ENCODE assay signal across 24 cellular contexts in genomic region chr18:6672909-6673308, GRCh38. TPM values are rescaled to one million over a fixed set of nuclear protein-coding genes. Genes with fewer than 3 reads are reported as not detected.
"Had no signal": no experiment of that assay in that cellular context is flagged by ENCODE, and none has a peak within 500 bp of the region (broad histone marks: within the 10 kb centered on the region; RNA-seq: fewer than 3 reads in every experiment).

No MANE protein-coding gene starts in this region.

- FAIRE-seq: frontal cortex had no signal

- H3K27ac ChIP-seq: dorsolateral prefrontal cortex, heart left ventricle, left lung, lower lobe of right lung, neural progenitor cell, ovary, right atrium auricular region, sigmoid colon, skin epidermis, testis, tibial nerve had no signal

- DNase-seq: central memory CD4-positive, alpha-beta T cell; cortex of kidney; dorsolateral prefrontal cortex; effector CD8-positive, alpha-beta T cell; heart left ventricle; hypothalamus; islet precursor cell; left lung; lower lobe of right lung; naive thymus-derived CD4-positive, alpha-beta T cell; nucleus accumbens; ovary; sigmoid colon; stimulated activated CD4-positive, alpha-beta T cell treated with anti-CD3 and anti-CD28 coated beads, Interleukin-12 subunit alpha, Interleukin-12 subunit beta, amount 100 ng/mL, for 4 hours; stimulated activated CD4-positive, alpha-beta T cell treated with anti-CD3 and anti-CD28 coated beads, Interleukin-2, amount 100 ng/mL, for 48 hours; stimulated activated CD8-positive, alpha-beta memory T cell treated with anti-CD3 and anti-CD28 coated beads, Interleukin-4, amount 100 ng/mL, for 48 hours; stimulated activated naive CD8-positive, alpha-beta T cell treated with anti-CD3 and anti-CD28 coated beads, Interleukin-15, Interleukin-2, amounts not matched to agents 100 U/mL and 50 U/mL, for 24 hours; testis had no signal

- H3K4me2 ChIP-seq: neural progenitor cell had no signal

- H3K9ac ChIP-seq: neural progenitor cell had no signal

- H3K36me3 ChIP-seq: heart left ventricle, left lung, lower lobe of right lung, neural progenitor cell, ovary, right atrium auricular region, sigmoid colon, tibial nerve had no signal

- H3K4me1 ChIP-seq: heart left ventricle, left lung, lower lobe of right lung, right atrium auricular region, sigmoid colon, testis, tibial nerve had no signal

- H3K4me3 ChIP-seq: dorsolateral prefrontal cortex, heart left ventricle, left lung, lower lobe of right lung, neural progenitor cell, ovary, right atrium auricular region, sigmoid colon, skin epidermis, testis, tibial nerve had no signal

- H3K27me3 ChIP-seq: dorsolateral prefrontal cortex, heart left ventricle, left lung, neural progenitor cell, ovary, right atrium auricular region, sigmoid colon, testis, tibial nerve had no signal

- H3K9me3 ChIP-seq: heart left ventricle, left lung, lower lobe of right lung, ovary, right atrium auricular region, sigmoid colon, testis, tibial nerve had no signal

- H2AFZ ChIP-seq: neural progenitor cell had no signal

RNA-seq across cellular contexts. Expression of gene ARHGAP28, which starts 56.6 kb away (rescaled TPM):
- total RNA-seq: mononuclear cell; naive thymus-derived CD4-positive, alpha-beta T cell had no signal
- polyA plus RNA-seq: naive thymus-derived CD4-positive, alpha-beta T cell had no signal
